Comparison of ENCODE assay signal across 13 cellular contexts in the genomic region with DNA sequence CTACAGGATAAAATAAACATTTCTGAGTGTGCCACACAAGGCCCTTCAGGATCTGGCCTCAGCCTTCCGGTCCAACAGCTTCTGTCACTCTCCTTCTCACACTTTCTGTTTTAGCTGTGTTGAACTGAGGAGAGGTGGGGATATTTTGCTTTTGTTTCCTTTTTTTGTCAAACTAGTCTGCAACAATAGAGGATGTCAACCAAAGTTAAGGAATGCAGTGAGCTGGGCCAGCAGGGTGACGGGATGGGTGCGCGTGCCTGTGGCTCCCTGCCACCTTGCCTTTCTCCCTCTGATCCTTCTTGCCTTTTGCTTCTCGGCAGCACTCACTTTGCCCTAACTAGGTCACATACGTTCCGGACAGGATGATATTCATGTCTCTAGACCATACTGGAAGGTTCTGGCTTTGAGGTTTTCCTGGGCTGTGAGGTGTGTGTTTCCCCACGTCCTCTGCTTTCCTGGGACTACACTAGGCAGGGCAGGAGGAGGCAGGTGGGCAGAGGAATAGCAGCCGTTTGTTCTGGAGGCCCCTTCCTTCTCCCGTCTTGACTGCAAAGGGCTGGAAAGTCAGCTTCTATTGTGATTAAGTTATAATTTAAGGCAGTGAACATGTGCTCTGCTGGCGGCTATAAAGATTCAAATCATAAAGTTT.
DNase-seq lines count a peak whose midpoint lies in the region; ATAC-seq and TF ChIP-seq lines count a peak whose summit lies in the region.
"Had no signal": no experiment of that assay in that cellular context is flagged by ENCODE, and none has a peak within 500 bp of the region (broad histone marks: within the 10 kb centered on the region; RNA-seq: fewer than 3 reads in every experiment).

No MANE protein-coding gene starts in this region.

- WGBS in prostate gland, result 5% methylated on average over 11 of the region's 11 CpGs

- peak; percentile 9 for DNase-seq in GM06990 (ENCODE audit: extremely low read depth, insufficient read length)
- DNase-seq in prostate gland (ENCODE audit: low spot score), result peak; percentile 33
- no peak for DNase-seq in DMS79 (lab: John Stamatoyannopoulos, UW)
- DNase-seq in cardiac septum (ENCODE audit: low spot score), result no peak
- DNase-seq: brain microvascular endothelial cell, KG1, Peyer's patch, spleen had no signal

- TF ChIP-seq CTCF in GM06990 (IDR thresholded peaks at IDR 0.05; ENCODE audit: insufficient read depth, low read length, poor library complexity, severe bottlenecking), result no peak
- TF ChIP-seq CTCF in prostate gland (IDR thresholded peaks at IDR 0.05), result no peak

- H3K9me3 ChIP-seq in prostate gland, result no peaks in the 10 kb centered on the region
- H3K9me3 ChIP-seq: Peyer's patch had no signal

- intact Hi-C loops in prostate gland (cut with DNase I) (no loop called here), cardiac septum (cut with DNase I) (no loop called here)

- H3K4me3 ChIP-seq in GM06990 (replicated peaks; ENCODE audit: low read depth, low read length) (peak overlapping the region; percentile 21; the same call in 1 of the 2 replicates), prostate gland (no peak overlapping the region)
- H3K4me3 ChIP-seq: Peyer's patch had no signal

- no peaks in the 10 kb centered on the region for H3K27me3 ChIP-seq in GM06990 (replicated peaks; ENCODE audit: control insufficient read depth, insufficient read depth, low read length)
- H3K27me3 ChIP-seq in prostate gland (replicated peaks; ENCODE audit: insufficient read depth), result no peaks in the 10 kb centered on the region
- H3K27me3 ChIP-seq: Peyer's patch had no signal

- no peaks in the 10 kb centered on the region for H3K4me1 ChIP-seq in prostate gland (replicated peaks)
- H3K4me1 ChIP-seq: Peyer's patch had no signal

- H3K36me3 ChIP-seq in GM06990 (ENCODE audit: control insufficient read depth, insufficient read depth, low read length) (no peaks in the 10 kb centered on the region), prostate gland (no peaks in the 10 kb centered on the region)
- H3K36me3 ChIP-seq: brain microvascular endothelial cell, Peyer's patch, spleen had no signal

- no peak for TF ChIP-seq POLR2A in prostate gland (IDR thresholded peaks at IDR 0.05)

- peak overlapping the region; percentile 4 to 51 for H3K27ac ChIP-seq in prostate gland
- H3K27ac ChIP-seq: brain microvascular endothelial cell, C4-2B, Peyer's patch, spleen had no signal

- ATAC-seq in HG03342 (IDR thresholded peaks at IDR 0.05; ENCODE audit: unreplicated experiment) (peak; percentile 49), esophagus mucosa (peak; percentile 25), HG02884 (IDR thresholded peaks at IDR 0.05; ENCODE audit: unreplicated experiment) (no peak), HG03565 (IDR thresholded peaks at IDR 0.05; ENCODE audit: unreplicated experiment) (no peak)

Comparison
In these comparisons a context has a peak if more than half of its experiments do, and no peak if none do; other contexts are left out.
1. DNase-seq: peak in GM06990 (single experiment) and prostate gland (single experiment); none in DMS79 (single experiment) and cardiac septum (single experiment).
2. ATAC-seq: peak in HG03342 (single experiment) and esophagus mucosa (single experiment); none in HG02884 (single experiment) and HG03565 (single experiment).